25 cellular contexts compared by ENCODE assay signal in genomic region chr6:140285998-140286690, GRCh38.
DNase-seq lines count a peak whose midpoint lies in the region; ATAC-seq, FAIRE-seq and TF ChIP-seq lines count a peak whose summit lies in the region.
"Had no signal": no experiment of that assay in that cellular context is flagged by ENCODE, and none has a peak within 500 bp of the region (broad histone marks: within the 10 kb centered on the region; RNA-seq: fewer than 3 reads in every experiment).

No MANE protein-coding gene starts in this region.

- H3F3A ChIP-seq in PC-9 (ENCODE audit: insufficient read depth, low read depth) = no peaks in the 10 kb centered on the region

- H3K9me2 ChIP-seq in PC-9 (ENCODE audit: insufficient read depth) = no peaks in the 10 kb centered on the region; the same call in 1 of the 2 replicates

- H3K27me3 ChIP-seq in A673 (replicated peaks; ENCODE audit: insufficient read depth, low read depth, low read length, poor library complexity) (no peaks in the 10 kb centered on the region), PC-9 (ENCODE audit: insufficient read depth, low read depth) (no peaks in the 10 kb centered on the region), K562 (ENCODE audit: control insufficient read depth in 2 of 2, insufficient read depth in 2 of 2, low read length in 2 of 2) (no peaks in the 10 kb centered on the region)
- H3K27me3 ChIP-seq: BE2C; BLaER1 treated with 17β-estradiol and CSF1 and Interleukin-3, amounts not matched to agents 10 nM and 100 nM had no signal

- no peak for TF ChIP-seq CTCF in A673 (conservative IDR thresholded peaks at IDR 0.05; ENCODE audit: low read depth, low read length)
- no peak for TF ChIP-seq CTCF in PC-9 (conservative IDR thresholded peaks at IDR 0.05)
- no peak for TF ChIP-seq CTCF in K562 (IDR thresholded peaks at IDR 0.05 in 2 of 3, conservative IDR thresholded peaks at IDR 0.05 in 1 of 3; ENCODE audit: insufficient read depth in 2 of 3, low read depth in 1 of 3, low read length in 3 of 3)

- CTCF ChIA-PET in A673 (lab: Charles Lee) = interaction anchor here (0.6 to 1.0 kb wide), 3 partner anchors 237 to 916 kb away, joined by 3 to 10 read pairs (median 3); no protein-coding TSS in a partner anchor
- CTCF ChIA-PET in PC-9 (lab: Charles Lee) = interaction anchor here (0.7 kb wide), 1 partner anchor 1325 kb away, joined by 6 read pairs; no protein-coding TSS in a partner anchor
- CTCF ChIA-PET in K562 (lab: Yijun Ruan, JAX; ENCODE audit: low intra/inter-chr PET ratio) = no interaction called here

- H3K9me3 ChIP-seq in A673 (ENCODE audit: low read depth, low read length, poor library complexity, severe bottlenecking) (no peaks in the 10 kb centered on the region), PC-9 (ENCODE audit: insufficient read depth, low read depth) (no peaks in the 10 kb centered on the region), K562 (replicated peaks; ENCODE audit: control insufficient read depth, insufficient read depth, low read depth, low read length) (no peaks in the 10 kb centered on the region)
- H3K9me3 ChIP-seq: BE2C; BLaER1 treated with 17β-estradiol and CSF1 and Interleukin-3, amounts not matched to agents 10 nM and 100 nM; HAP-1 had no signal

- FAIRE-seq in K562 (lab: Jason Lieb, UNC) = no peak
- FAIRE-seq: A204.1, D721Med, GM12891, GM18507, H54 had no signal

- intact Hi-C loops in A673 (cut with micrococcal nuclease; ENCODE audit: unreplicated experiment) = loop anchor here (1.0 to 5.0 kb wide), 8 partner anchors 155 to 1349 kb away; no protein-coding TSS in a partner anchor
- intact Hi-C loops in PC-9 (cut with micrococcal nuclease; ENCODE audit: unreplicated experiment) = no loop called here
- intact Hi-C loops in K562 (cut with micrococcal nuclease) = no loop called here

- H3K36me3 ChIP-seq in A673 (ENCODE audit: insufficient read depth, low read length, poor library complexity, severe bottlenecking) (no peaks in the 10 kb centered on the region), PC-9 (ENCODE audit: low read depth) (no peaks in the 10 kb centered on the region), K562 (ENCODE audit: control insufficient read depth, insufficient read depth, low read length) (no peaks in the 10 kb centered on the region)
- H3K36me3 ChIP-seq: BE2C; BLaER1 treated with 17β-estradiol and CSF1 and Interleukin-3, amounts not matched to agents 10 nM and 100 nM; HAP-1 had no signal

- no peak for TF ChIP-seq POLR2A in K562 (conservative IDR thresholded peaks at IDR 0.05)

- H3K9ac ChIP-seq in K562 (ENCODE audit: insufficient read depth in 1 of 2, low read depth in 2 of 2, low read length in 2 of 2) = no peak overlapping the region
- H3K9ac ChIP-seq: BLaER1 treated with 17β-estradiol and CSF1 and Interleukin-3, amounts not matched to agents 10 nM and 100 nM had no signal

- H4K20me1 ChIP-seq in PC-9 (ENCODE audit: insufficient read depth) (no peaks in the 10 kb centered on the region), K562 (replicated peaks; ENCODE audit: control insufficient read depth, insufficient read depth, low read length) (no peaks in the 10 kb centered on the region)
- H4K20me1 ChIP-seq: BLaER1 treated with 17β-estradiol and CSF1 and Interleukin-3, amounts not matched to agents 10 nM and 100 nM had no signal

- H3K79me2 ChIP-seq in PC-9 (ENCODE audit: low read depth) = no peaks in the 10 kb centered on the region
- H3K79me2 ChIP-seq in K562 (ENCODE audit: control insufficient read depth, insufficient read depth, low read length) = no peaks in the 10 kb centered on the region

- H2AFZ ChIP-seq in PC-9 = 0 out of 2 replicates have a peak overlapping the region, but pooled peaks have one; percentile 48
- no peak overlapping the region for H2AFZ ChIP-seq in K562 (ENCODE audit: low read depth, low read length)

- no peak for TF ChIP-seq RAD21 in K562 (CRISPR knock-in tag; conservative IDR thresholded peaks at IDR 0.05 in 1 of 2, IDR thresholded peaks at IDR 0.05 in 1 of 2)

- no peak for ATAC-seq in K562
- ATAC-seq in HG03039 (IDR thresholded peaks at IDR 0.05; ENCODE audit: unreplicated experiment) = no peak
- no peak for ATAC-seq in HG02763 (IDR thresholded peaks at IDR 0.05; ENCODE audit: unreplicated experiment)

- H3K9me1 ChIP-seq in K562 (ENCODE audit: control insufficient read depth, insufficient read depth, low read length) = no peaks in the 10 kb centered on the region

- in situ Hi-C loops in K562 (cut with MboI) = no loop called here

- H3K4me3 ChIP-seq in A673 (ENCODE audit: low read depth, low read length, poor library complexity, severe bottlenecking) (no peak overlapping the region), PC-9 (no peak overlapping the region), K562 (no peak overlapping the region)
- H3K4me3 ChIP-seq: BLaER1 treated with 17β-estradiol and CSF1 and Interleukin-3, amounts not matched to agents 10 nM and 100 nM; HAP-1 had no signal

- H3K4me1 ChIP-seq in A673 (ENCODE audit: insufficient read depth, low read length, poor library complexity, severe bottlenecking) (peaks cover 36% of the 10 kb centered on the region), PC-9 (replicated peaks; ENCODE audit: insufficient read depth) (no peaks in the 10 kb centered on the region), K562 (replicated peaks in 1 of 2; ENCODE audit: control insufficient read depth in 2 of 2, insufficient read depth in 2 of 2, low read length in 2 of 2) (no peaks in the 10 kb centered on the region)
- H3K4me1 ChIP-seq: BE2C; BLaER1 treated with 17β-estradiol and CSF1 and Interleukin-3, amounts not matched to agents 10 nM and 100 nM; HAP-1 had no signal

- TF ChIP-seq EP300 in K562 (IDR thresholded peaks at IDR 0.05; ENCODE audit: low read length) = no peak

- 29% methylated on average over 1 of the region's 1 CpG for WGBS in K562 (ENCODE audit: insufficient coverage, low coverage, missing lambda C conversion rate)

- H3K4me2 ChIP-seq in PC-9 = no peak overlapping the region
- H3K4me2 ChIP-seq in K562 (ENCODE audit: insufficient read depth, low read length) = no peak overlapping the region
- H3K4me2 ChIP-seq: BLaER1 treated with 17β-estradiol and CSF1 and Interleukin-3, amounts not matched to agents 10 nM and 100 nM had no signal

- DNase-seq in A673 (ENCODE audit: low spot score) = peak; percentile 84
- DNase-seq in PC-9 = no peak
- DNase-seq in K562 (ENCODE audit: extremely low read depth in 1 of 4, low spot score in 3 of 4) = no peak
- no peak for DNase-seq in NCI-H146 (lab: John Stamatoyannopoulos, UW)
- DNase-seq: ACHN; AML-193; BE2C; CD4-positive, alpha-beta T cell; CD8-positive, alpha-beta memory T cell; DMS 273 treated with DMSO at 0.1 percent for 48 hours; DMS79; EL; GF-D8; GOT3; HFFc6 had no signal

- H3K27ac ChIP-seq in A673 (ENCODE audit: low read depth, low read length, poor library complexity, severe bottlenecking) = peak overlapping the region; percentile 91
- H3K27ac ChIP-seq in PC-9 = no peak overlapping the region
- no peak overlapping the region for H3K27ac ChIP-seq in K562 (ENCODE audit: extremely low read depth, low read depth, low read length)
- H3K27ac ChIP-seq: 22Rv1; BLaER1 treated with 17β-estradiol and CSF1 and Interleukin-3, amounts not matched to agents 10 nM and 100 nM had no signal

- POLR2A ChIA-PET in A673 (lab: Charles Lee; ENCODE audit: low non-redundant PET) = interaction anchor here (0.5 to 1.2 kb wide), 3 partner anchors 155 to 916 kb away, joined by 3 to 4 read pairs (median 3); no protein-coding TSS in a partner anchor
- POLR2A ChIA-PET in PC-9 (lab: Charles Lee; ENCODE audit: unreplicated experiment) = no interaction called here
- POLR2A ChIA-PET in K562 (lab: Yijun Ruan, JAX) = interaction anchor here (0.6 to 1.1 kb wide), 2 partner anchors 14 to 255 kb away, joined by 3 to 4 read pairs; no protein-coding TSS in a partner anchor

- BruUV-seq in A673 (replicated peaks; lab: Mats Ljungman, UMichigan) (no TSS peak), PC-9 (replicated peaks; lab: Mats Ljungman, UMichigan) (no TSS peak), K562 (replicated peaks; lab: Mats Ljungman, UMichigan) (no TSS peak)

TF ChIP-seq in K562, 482 proteins besides CTCF, POLR2A, EP300 and RAD21:
- TF ChIP-seq ZNF277 (CRISPR knock-in tag; IDR thresholded peaks at IDR 0.05; ENCODE audit: borderline replicate concordance) = no peak
- TF ChIP-seq ZNF512 (tag; IDR thresholded peaks at IDR 0.05) = peak; percentile 26; the same call in 1 of the 2 replicates
TF ChIP-seq in K562: peak in this region for 1.
